In genomic region chr20:58659841-58660240, GRCh38 we compare ENCODE assay signal across 11 cellular contexts. TPM values are rescaled to one million over a fixed set of nuclear protein-coding genes. Genes with fewer than 3 reads are reported as not detected.
DNase-seq lines count a peak whose midpoint lies in the region; ATAC-seq and TF ChIP-seq lines count a peak whose summit lies in the region.
"Had no signal": no experiment of that assay in that cellular context is flagged by ENCODE, and none has a peak within 500 bp of the region (broad histone marks: within the 10 kb centered on the region; RNA-seq: fewer than 3 reads in every experiment).

No MANE protein-coding gene starts in this region.

- TF ChIP-seq POLR2A in esophagus muscularis mucosa (IDR thresholded peaks at IDR 0.05; ENCODE audit: low read depth): no peak

- H3K4me1 ChIP-seq in BLaER1 (peaks cover 49% of the 10 kb centered on the region), esophagus muscularis mucosa (peaks cover 53 to 68% (median 64%) of the 10 kb centered on the region in 4 donors)
- peaks cover 89% of the 10 kb centered on the region for H3K4me1 ChIP-seq in CD8-positive, alpha-beta memory T cell (ENCODE audit: insufficient read depth, low read length)

- H4K20me1 ChIP-seq in BLaER1: peaks cover 100% of the 10 kb centered on the region

- peaks cover 48% of the 10 kb centered on the region for H3K36me3 ChIP-seq in BLaER1
- H3K36me3 ChIP-seq in CD8-positive, alpha-beta memory T cell (ENCODE audit: insufficient read depth, low read length): no peaks in the 10 kb centered on the region
- peaks cover 0 to 25% (median 14%) of the 10 kb centered on the region in 4 donors for H3K36me3 ChIP-seq in esophagus muscularis mucosa

- DNase-seq in CD8-positive, alpha-beta memory T cell: peak in 1 of 5 donors; percentile 8
- DNase-seq in T-cell (peak in 4 of 34 experiments; percentile 8 to 16 (median 14)), esophagus muscularis mucosa (ENCODE audit: extremely low spot score) (peak; percentile 45), caudate nucleus (lab: John Stamatoyannopoulos, UW) (no peak), inferior parietal cortex (ENCODE audit: extremely low spot score) (no peak), SK-N-DZ (ENCODE audit: low spot score) (no peak)
- DNase-seq: DMS79, NCI-H82, T-helper 9 cell had no signal

- H3K27ac Mint-ChIP-seq in CD8-positive, alpha-beta memory T cell: peak overlapping the region; percentile 71 to 99 (median 96)
- peak overlapping the region; percentile 100 for H3K27ac Mint-ChIP-seq in T-cell

- peak overlapping the region; percentile 13 to 78 (median 67) for H3K4me3 Mint-ChIP-seq in CD8-positive, alpha-beta memory T cell
- peak overlapping the region; percentile 56 to 87 (median 76) for H3K4me3 Mint-ChIP-seq in T-cell

- WGBS in esophagus muscularis mucosa: 47% methylated on average over 3 of the region's 3 CpGs

- H3K4me2 ChIP-seq in BLaER1: peak overlapping the region; percentile 51; the same call in 1 of the 2 replicates

- H3K4me1 Mint-ChIP-seq in CD8-positive, alpha-beta memory T cell: peaks cover 73 to 94% (median 93%) of the 10 kb centered on the region in 3 donors
- H3K4me1 Mint-ChIP-seq in T-cell: peaks cover 87 to 92% (median 88%) of the 10 kb centered on the region in 3 donors

- no peak for TF ChIP-seq CTCF in esophagus muscularis mucosa (IDR thresholded peaks at IDR 0.05)

- H3K36me3 Mint-ChIP-seq in CD8-positive, alpha-beta memory T cell: peaks cover 0 to 45% (median 0%) of the 10 kb centered on the region in 3 donors
- H3K36me3 Mint-ChIP-seq in T-cell: peaks cover 8% of the 10 kb centered on the region

- H3K9ac ChIP-seq in BLaER1: no peak overlapping the region

- H3K27ac ChIP-seq in BLaER1 (no peak overlapping the region), esophagus muscularis mucosa (replicated peaks in 1 of 4) (peak overlapping the region in 1 of 4 donors; percentile 9), caudate nucleus (ENCODE audit: low read depth, low read length) (no peak overlapping the region)
- peak overlapping the region; percentile 21 for H3K27ac ChIP-seq in CD8-positive, alpha-beta memory T cell (ENCODE audit: low read depth, low read length)

- no peaks in the 10 kb centered on the region for H3K27me3 Mint-ChIP-seq in CD8-positive, alpha-beta memory T cell
- no peaks in the 10 kb centered on the region for H3K27me3 Mint-ChIP-seq in T-cell

- ATAC-seq in T-cell (replicated peaks in 1 of 4) (peak in 3 of 4 experiments; percentile 44 to 60 (median 53)), HG03432 (IDR thresholded peaks at IDR 0.05; ENCODE audit: unreplicated experiment) (no peak)

- H3K27me3 ChIP-seq in BLaER1 (no peaks in the 10 kb centered on the region), esophagus muscularis mucosa (no peaks in the 10 kb centered on the region)
- H3K27me3 ChIP-seq in CD8-positive, alpha-beta memory T cell (ENCODE audit: insufficient read depth, low read length, poor library complexity, severe bottlenecking): no peaks in the 10 kb centered on the region

- CTCF ChIA-PET in CD8-positive, alpha-beta memory T cell (lab: Charles Lee): interaction anchor here (3.6 kb wide), 1 partner anchor 10 kb away, joined by 30 read pairs; the partner anchor contains the start of gene STX16
- CTCF ChIA-PET in T-cell (lab: Charles Lee): interaction anchor here in 1 of 2 donors (0.6 to 2.8 kb wide), 4 partner anchors 8 to 729 kb away, joined by 3 to 20 read pairs (median 3); partner anchors contain the start of gene STX16

- TF ChIP-seq EP300 in esophagus muscularis mucosa (IDR thresholded peaks at IDR 0.05): no peak

- intact Hi-C loops in esophagus muscularis mucosa (cut with DNase I): no loop called here

- no peaks in the 10 kb centered on the region for H3K9me3 ChIP-seq in BLaER1
- no peaks in the 10 kb centered on the region for H3K9me3 ChIP-seq in CD8-positive, alpha-beta memory T cell (ENCODE audit: low read length)
- H3K9me3 ChIP-seq in esophagus muscularis mucosa: no peaks in the 10 kb centered on the region

- POLR2A ChIA-PET in CD8-positive, alpha-beta memory T cell (lab: Charles Lee): interaction anchor here (0.9 to 3.0 kb wide), 2 partner anchors 9 kb away, joined by 3 to 17 read pairs; partner anchors contain the start of gene STX16
- POLR2A ChIA-PET in T-cell (lab: Charles Lee): interaction anchor here (0.6 to 1.4 kb wide), 4 partner anchors 8 to 229 kb away, joined by 3 to 4 read pairs (median 4); partner anchors contain the start of gene STX16 (in 1 of the 2)

- H3K4me3 ChIP-seq in BLaER1: no peak overlapping the region
- peak overlapping the region; percentile 40 for H3K4me3 ChIP-seq in CD8-positive, alpha-beta memory T cell (ENCODE audit: low read length)
- no peak overlapping the region for H3K4me3 ChIP-seq in esophagus muscularis mucosa

- no peaks in the 10 kb centered on the region for H3K9me3 Mint-ChIP-seq in CD8-positive, alpha-beta memory T cell
- H3K9me3 Mint-ChIP-seq in T-cell: no peaks in the 10 kb centered on the region

RNA-seq across cellular contexts. Expression of gene STX16, which starts 8.8 kb away (rescaled TPM):
- 10 to 100 TPM; 69.2 to 72.8 TPM for total RNA-seq in CD8-positive, alpha-beta memory T cell
- 24.9 TPM for polyA plus RNA-seq in CD8-positive, alpha-beta memory T cell
- total RNA-seq in T-cell (100 to 1,000 TPM; 154 to 213 (median 178) TPM), esophagus muscularis mucosa (10 to 100 TPM; 36.6 to 57.7 (median 43.5) TPM)
- 14.1 and 16.8 TPM in 2 replicates for polyA plus RNA-seq in SK-N-DZ (2014; cell fraction: cytosol; rRNA removed)
- 88.4 and 135 TPM in 2 replicates for polyA plus RNA-seq in SK-N-DZ (2014; cell fraction: nucleus; rRNA removed)

RNA-seq across cellular contexts. Expression of gene NPEPL1, which starts 32.8 kb away (rescaled TPM):
- total RNA-seq in CD8-positive, alpha-beta memory T cell: 10 to 100 TPM; 15.3 to 18.6 TPM
- polyA plus RNA-seq in CD8-positive, alpha-beta memory T cell: 6.8 TPM
- total RNA-seq in T-cell (10 to 100 TPM; 49.6 to 79.0 (median 69.3) TPM), esophagus muscularis mucosa (10 to 100 TPM; 29.0 to 59.0 (median 50.5) TPM)
- polyA plus RNA-seq in SK-N-DZ (2014; cell fraction: cytosol; rRNA removed): 1.6 and 4.8 TPM in 2 replicates
- 111 and 125 TPM in 2 replicates for polyA plus RNA-seq in SK-N-DZ (2014; cell fraction: nucleus; rRNA removed)
